ENCODE assay signal across 16 cellular contexts in genomic region chr12:76199808-76200207, GRCh38.
DNase-seq lines count a peak whose midpoint lies in the region; ATAC-seq and TF ChIP-seq lines count a peak whose summit lies in the region.
"Had no signal": no experiment of that assay in that cellular context is flagged by ENCODE, and none has a peak within 500 bp of the region (broad histone marks: within the 10 kb centered on the region; RNA-seq: fewer than 3 reads in every experiment).

No MANE protein-coding gene starts in this region.

- H3K27me3 ChIP-seq in IMR-90 (ENCODE audit: control insufficient read depth, insufficient read depth, low read length) = no peaks in the 10 kb centered on the region
- H3K27me3 ChIP-seq: BLaER1 had no signal

- no TSS peak for BruUV-seq in IMR-90 (replicated peaks; lab: Mats Ljungman, UMichigan)

- no peak overlapping the region for H4K5ac ChIP-seq in IMR-90 (ENCODE audit: low read depth, low read length)

- no peak overlapping the region for H2AK5ac ChIP-seq in IMR-90 (ENCODE audit: low read depth, low read length)

- no peak overlapping the region for H3K4me3 ChIP-seq in AG10803 (ENCODE audit: low read length)
- no peak overlapping the region for H3K4me3 ChIP-seq in IMR-90 (ENCODE audit: insufficient read depth, low read depth, low read length)
- H3K4me3 ChIP-seq: BLaER1, spleen had no signal

- H4K8ac ChIP-seq in IMR-90 (ENCODE audit: low read depth in 2 of 2, low read length in 2 of 2) = no peak overlapping the region

- H3K9me3 ChIP-seq in IMR-90 (ENCODE audit: control insufficient read depth, insufficient read depth, low read length) = peaks cover 16% of the 10 kb centered on the region

- POLR2A ChIA-PET in IMR-90 (lab: Charles Lee; ENCODE audit: unreplicated experiment) = interaction anchor here (0.6 kb wide), 1 partner anchor 669 kb away, joined by 4 read pairs; no protein-coding TSS in a partner anchor

- H3K27ac ChIP-seq in IMR-90 (ENCODE audit: insufficient read depth, low read length) = no peak overlapping the region; the same call in 1 of the 2 replicates
- H3K27ac ChIP-seq: BLaER1, parathyroid adenoma, spleen had no signal

- TF ChIP-seq CTCF in AG10803 (conservative IDR thresholded peaks at IDR 0.05; ENCODE audit: low read length) = no peak
- TF ChIP-seq CTCF in IMR-90 (conservative IDR thresholded peaks at IDR 0.05; ENCODE audit: low read depth, low read length) = no peak

- in situ Hi-C loops in IMR-90 (cut with MboI; ENCODE audit: low sequenced_read_pairs) = no loop called here

- H3K18ac ChIP-seq in IMR-90 (ENCODE audit: low read depth, low read length) = no peak overlapping the region

- no peak overlapping the region for H2BK15ac ChIP-seq in IMR-90 (ENCODE audit: low read depth, low read length)

- H2BK120ac ChIP-seq in IMR-90 (ENCODE audit: low read depth, low read length) = peak overlapping the region; percentile 71; the same call in 1 of the 2 replicates

- H3K4ac ChIP-seq in IMR-90 (ENCODE audit: low read depth, low read length) = peak overlapping the region; percentile 47; the same call in 1 of the 2 replicates

- ATAC-seq in IMR-90 (ENCODE audit: low read depth) = peak; percentile 87
- ATAC-seq: activated naive CD4-positive, alpha-beta T cell treated with anti-CD3 and anti-CD28 coated beads, Interleukin-2, amount 50 U/mL, for 72 hours; left colon had no signal

- H2AK9ac ChIP-seq in IMR-90 (replicated peaks; ENCODE audit: low read depth, low read length, poor library complexity) = no peak overlapping the region

- CTCF ChIA-PET in IMR-90 (lab: Yijun Ruan, JAX) = interaction anchor here (0.6 kb wide), 1 partner anchor 39 kb away, joined by 3 read pairs; no protein-coding TSS in a partner anchor

- no peak overlapping the region for H3K4me2 ChIP-seq in IMR-90 (ENCODE audit: low read depth, low read length)
- H3K4me2 ChIP-seq: BLaER1 had no signal

- TF ChIP-seq POLR2A in IMR-90 (IDR thresholded peaks at IDR 0.05; ENCODE audit: low read depth, low read length) = no peak

- peak overlapping the region; percentile 72 for H2BK20ac ChIP-seq in IMR-90 (ENCODE audit: low read depth, low read length)

- H4K91ac ChIP-seq in IMR-90 (ENCODE audit: insufficient read depth, low read depth, low read length) = peak overlapping the region; percentile 64; the same call in 1 of the 2 replicates

- intact Hi-C loops in IMR-90 (cut with micrococcal nuclease) = no loop called here

- H2BK5ac ChIP-seq in IMR-90 (ENCODE audit: low read depth, low read length, poor library complexity, severe bottlenecking) = no peak overlapping the region

- no peak for TF ChIP-seq RAD21 in IMR-90 (IDR thresholded peaks at IDR 0.05; ENCODE audit: low read length)

- no peak overlapping the region for H3K9ac ChIP-seq in IMR-90 (ENCODE audit: low read depth, low read length)
- H3K9ac ChIP-seq: BLaER1, parathyroid adenoma had no signal

- WGBS in IMR-90 (ENCODE audit: extremely low coverage in 2 of 2, insufficient read length in 1 of 2), 2 experiments = no CpG with 5 or more reads among the region's 2 CpGs

- H3K56ac ChIP-seq in IMR-90 (ENCODE audit: extremely low read depth, insufficient read depth, low read length) = no peak overlapping the region

- H3K4me1 ChIP-seq in IMR-90 (ENCODE audit: control insufficient read depth, insufficient read depth, low read length) = no peaks in the 10 kb centered on the region
- H3K4me1 ChIP-seq: parathyroid adenoma, spleen had no signal

- H4K20me1 ChIP-seq in IMR-90 (ENCODE audit: insufficient read depth, low read length) = no peaks in the 10 kb centered on the region
- H4K20me1 ChIP-seq: BLaER1 had no signal

- no peaks in the 10 kb centered on the region for H3K79me1 ChIP-seq in IMR-90 (ENCODE audit: low read depth in 1 of 2, low read length in 2 of 2)

- no peaks in the 10 kb centered on the region for H3K9me1 ChIP-seq in IMR-90 (ENCODE audit: insufficient read depth, low read length)

- H3K14ac ChIP-seq in IMR-90 (replicated peaks; ENCODE audit: low read depth, low read length) = no peak overlapping the region

- H3K23ac ChIP-seq in IMR-90 (ENCODE audit: low read depth, low read length) = peak overlapping the region; percentile 40; the same call in 1 of the 2 replicates

- H2AFZ ChIP-seq in IMR-90 (replicated peaks; ENCODE audit: low read length, poor library complexity) = no peak overlapping the region
- H2AFZ ChIP-seq: parathyroid adenoma had no signal

- no peaks in the 10 kb centered on the region for H3K36me3 ChIP-seq in IMR-90 (ENCODE audit: control insufficient read depth, insufficient read depth, low read length)
- H3K36me3 ChIP-seq: BLaER1, spleen had no signal

- DNase-seq in AG10803 (ENCODE audit: low read depth) = peak; percentile 48
- peak; percentile 89 for DNase-seq in IMR-90
- peak; percentile 65 for DNase-seq in amniotic epithelial cell (ENCODE audit: low read depth)
- peak; percentile 29 for DNase-seq in foreskin melanocyte
- DNase-seq in NCI-H1417 (lab: John Stamatoyannopoulos, UW) = no peak
- DNase-seq in DMS114 treated with DMSO at 0.1 percent for 48 hours (lab: John Stamatoyannopoulos, UW; ENCODE audit: unreplicated experiment) = no peak
- no peak for DNase-seq in stimulated activated naive CD4-positive, alpha-beta T cell treated with Interleukin-2 at 50 U/mL for 16 hours (lab: John Stamatoyannopoulos, UW)
- no peak for DNase-seq in NCI-H748 (lab: John Stamatoyannopoulos, UW; ENCODE audit: unreplicated experiment)
- DNase-seq: activated CD4-positive, CD25-positive, alpha-beta regulatory T cell treated with anti-CD3 and anti-CD28 coated beads, Interleukin-2, amount 50 U/mL, for 72 hours; activated CD8-positive, alpha-beta memory T cell treated with anti-CD3 and anti-CD28 coated beads, Interleukin-2, amount 50 U/mL, for 48 hours; left colon; NCI-H1048; spleen had no signal

- dilution Hi-C loops in IMR-90 (cut with HindIII; ENCODE audit: low sequenced_read_pairs, unreplicated experiment) = no loop called here

TF ChIP-seq in IMR-90, 13 proteins besides CTCF, POLR2A, EP300 and RAD21:
- no peak for TF ChIP-seq RCOR1 (IDR thresholded peaks at IDR 0.05; ENCODE audit: insufficient replicate concordance, low read length)
- no peak for TF ChIP-seq CHD1 (IDR thresholded peaks at IDR 0.05; ENCODE audit: low read depth, low read length)
- TF ChIP-seq USF2 (IDR thresholded peaks at IDR 0.05; ENCODE audit: low read depth, low read length) = no peak
- no peak for TF ChIP-seq MXI1 (IDR thresholded peaks at IDR 0.05; ENCODE audit: borderline replicate concordance, low read depth, low read length)
- no peak for TF ChIP-seq BHLHE40 (IDR thresholded peaks at IDR 0.05; ENCODE audit: low read depth, low read length)
- peak; percentile 17; the same call in 1 of the 2 replicates for TF ChIP-seq CEBPB (IDR thresholded peaks at IDR 0.05; ENCODE audit: low read depth, low read length)
- no peak for TF ChIP-seq FOS (IDR thresholded peaks at IDR 0.05; ENCODE audit: low read depth, low read length)
- TF ChIP-seq NFE2L2 (IDR thresholded peaks at IDR 0.05; ENCODE audit: low read depth, low read length) = no peak

Comparison
In these comparisons a context has a peak if more than half of its experiments do, and no peak if none do; other contexts are left out.
1. DNase-seq: peak in AG10803 (single experiment), IMR-90 (single experiment), amniotic epithelial cell (single experiment) and foreskin melanocyte (single experiment); none in NCI-H1417 (0 of 3), DMS114 treated with DMSO at 0.1 percent for 48 hours (single experiment), stimulated activated naive CD4-positive, alpha-beta T cell treated with Interleukin-2 at 50 U/mL for 16 hours (single experiment) and NCI-H748 (single experiment).